Comparison of ENCODE assay signal across 8 cellular contexts in the genomic region with DNA sequence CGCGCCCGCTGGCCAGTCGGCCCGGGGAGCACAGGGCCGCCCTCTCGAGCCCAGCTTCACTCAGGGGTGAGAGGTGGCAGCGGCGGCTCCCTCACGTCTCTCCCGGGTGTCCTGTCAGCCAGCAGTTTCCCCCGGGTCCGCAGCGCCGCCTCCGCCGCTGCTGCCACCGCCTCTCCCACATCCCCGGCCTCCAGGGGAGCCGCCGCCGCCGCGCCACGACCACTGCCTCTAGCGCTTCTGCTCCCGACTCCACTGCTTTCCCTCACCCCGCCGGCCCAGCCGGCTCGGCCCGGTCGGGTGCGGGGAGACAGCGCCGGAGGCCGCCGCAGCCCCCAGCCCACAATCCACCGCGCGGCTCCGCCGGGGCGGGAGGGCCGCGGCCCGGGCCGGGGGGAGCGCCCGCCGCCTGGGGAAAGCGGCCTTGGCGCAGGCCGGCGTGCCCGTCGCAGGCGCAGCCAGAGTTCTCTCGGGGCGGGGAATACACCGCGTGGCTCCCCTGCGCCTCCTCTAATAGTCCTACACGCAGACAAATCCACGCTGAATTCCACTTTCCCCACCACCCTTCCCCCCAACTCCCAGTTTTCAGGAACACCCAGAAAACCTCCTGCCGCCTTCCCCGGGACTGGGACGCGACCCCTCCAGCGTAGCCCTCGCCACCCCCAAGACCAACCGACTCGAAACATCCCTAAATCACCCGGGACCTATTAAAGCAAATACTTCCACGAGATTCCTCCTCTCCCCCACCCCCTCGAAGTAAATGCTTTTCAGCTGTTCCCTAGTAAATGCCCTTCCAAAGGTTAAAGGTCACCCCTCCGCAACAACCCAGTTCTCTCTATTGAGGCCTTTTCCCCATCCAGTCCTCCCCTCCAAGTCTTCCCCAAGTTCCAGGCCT. TPM values are rescaled to one million over a fixed set of nuclear protein-coding genes. Genes with fewer than 3 reads are reported as not detected.
DNase-seq lines count a peak whose midpoint lies in the region; ATAC-seq, FAIRE-seq and TF ChIP-seq lines count a peak whose summit lies in the region.

A gene with protein sequence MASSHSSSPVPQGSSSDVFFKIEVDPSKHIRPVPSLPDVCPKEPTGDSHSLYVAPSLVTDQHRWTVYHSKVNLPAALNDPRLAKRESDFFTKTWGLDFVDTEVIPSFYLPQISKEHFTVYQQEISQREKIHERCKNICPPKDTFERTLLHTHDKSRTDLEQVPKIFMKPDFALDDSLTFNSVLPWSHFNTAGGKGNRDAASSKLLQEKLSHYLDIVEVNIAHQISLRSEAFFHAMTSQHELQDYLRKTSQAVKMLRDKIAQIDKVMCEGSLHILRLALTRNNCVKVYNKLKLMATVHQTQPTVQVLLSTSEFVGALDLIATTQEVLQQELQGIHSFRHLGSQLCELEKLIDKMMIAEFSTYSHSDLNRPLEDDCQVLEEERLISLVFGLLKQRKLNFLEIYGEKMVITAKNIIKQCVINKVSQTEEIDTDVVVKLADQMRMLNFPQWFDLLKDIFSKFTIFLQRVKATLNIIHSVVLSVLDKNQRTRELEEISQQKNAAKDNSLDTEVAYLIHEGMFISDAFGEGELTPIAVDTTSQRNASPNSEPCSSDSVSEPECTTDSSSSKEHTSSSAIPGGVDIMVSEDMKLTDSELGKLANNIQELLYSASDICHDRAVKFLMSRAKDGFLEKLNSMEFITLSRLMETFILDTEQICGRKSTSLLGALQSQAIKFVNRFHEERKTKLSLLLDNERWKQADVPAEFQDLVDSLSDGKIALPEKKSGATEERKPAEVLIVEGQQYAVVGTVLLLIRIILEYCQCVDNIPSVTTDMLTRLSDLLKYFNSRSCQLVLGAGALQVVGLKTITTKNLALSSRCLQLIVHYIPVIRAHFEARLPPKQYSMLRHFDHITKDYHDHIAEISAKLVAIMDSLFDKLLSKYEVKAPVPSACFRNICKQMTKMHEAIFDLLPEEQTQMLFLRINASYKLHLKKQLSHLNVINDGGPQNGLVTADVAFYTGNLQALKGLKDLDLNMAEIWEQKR (minus strand): TSS at position 346 of the 892 bp plus-strand sequence. CDS start 35,429 bp downstream, outside the sequence.

- no peak for FAIRE-seq in endothelial cell of umbilical vein (lab: Jason Lieb, UNC)

- H3K27me3 ChIP-seq in A673 (replicated peaks; ENCODE audit: insufficient read depth, low read depth, low read length, poor library complexity) = no peaks in the 10 kb centered on the region
- no peaks in the 10 kb centered on the region for H3K27me3 ChIP-seq in endothelial cell of umbilical vein (ENCODE audit: control insufficient read depth in 2 of 2, insufficient read depth in 2 of 2, low read length in 2 of 2)
- no peaks in the 10 kb centered on the region for H3K27me3 ChIP-seq in mononuclear cell (ENCODE audit: insufficient read depth, low read length)

- CTCF ChIA-PET in A673 (lab: Charles Lee) = interaction anchor here (0.6 kb wide), 1 partner anchor 399 kb away, joined by 4 read pairs; no protein-coding TSS in a partner anchor
- CTCF ChIA-PET in endothelial cell of umbilical vein (lab: Charles Lee) = interaction anchor here (0.7 to 1.0 kb wide), 2 partner anchors 9 to 15 kb away, joined by 3 read pairs; no protein-coding TSS in a partner anchor

- H3K9ac ChIP-seq in endothelial cell of umbilical vein (replicated peaks; ENCODE audit: extremely low read depth, insufficient read depth, low read length) = peak within 1 kb of the TSS; percentile 93

- H3K4me3 ChIP-seq in A673 (ENCODE audit: low read depth, low read length, poor library complexity, severe bottlenecking) (peak within 1 kb of the TSS; percentile 64), endothelial cell of umbilical vein (replicated peaks in 1 of 3; ENCODE audit: insufficient read depth in 1 of 3, low read depth in 1 of 3, low read length in 3 of 3) (peak within 1 kb of the TSS; percentile 67 to 92 (median 90)), mononuclear cell (ENCODE audit: low read length) (peak within 1 kb of the TSS; percentile 86)

- H3K27ac ChIP-seq in A673 (ENCODE audit: low read depth, low read length, poor library complexity, severe bottlenecking) = peak within 1 kb of the TSS; percentile 85
- H3K27ac ChIP-seq in endothelial cell of umbilical vein (ENCODE audit: insufficient read depth, low read depth, low read length) = peak within 1 kb of the TSS; percentile 63

- POLR2A ChIA-PET in A673 (lab: Charles Lee; ENCODE audit: low non-redundant PET) (no interaction called here), endothelial cell of umbilical vein (lab: Charles Lee) (interaction anchor here (0.6 kb wide), 2 partner anchors 11 to 124 kb away, joined by 3 to 5 read pairs; no protein-coding TSS in a partner anchor)

- H3K79me2 ChIP-seq in endothelial cell of umbilical vein (ENCODE audit: control insufficient read depth, insufficient read depth, low read length) = peaks cover 42% of the 10 kb centered on the region

- no peaks in the 10 kb centered on the region for H3K9me3 ChIP-seq in A673 (ENCODE audit: low read depth, low read length, poor library complexity, severe bottlenecking)
- no peaks in the 10 kb centered on the region for H3K9me3 ChIP-seq in endothelial cell of umbilical vein (replicated peaks; ENCODE audit: control insufficient read depth, insufficient read depth, low read length)
- no peaks in the 10 kb centered on the region for H3K9me3 ChIP-seq in mononuclear cell (ENCODE audit: low read depth, low read length)

- peak within 1 kb of the TSS; percentile 84 for H2AFZ ChIP-seq in endothelial cell of umbilical vein (ENCODE audit: low read depth, low read length)

- intact Hi-C loops in A673 (cut with micrococcal nuclease; ENCODE audit: unreplicated experiment) = no loop called here
- intact Hi-C loops in endothelial cell of umbilical vein (cut with micrococcal nuclease) = loop anchor here (2.0 to 10.0 kb wide), 2 partner anchors 45 to 325 kb away; no protein-coding TSS in a partner anchor

- DNase-seq in A673 (ENCODE audit: low spot score) (peak; percentile 72), NCI-H82 (lab: John Stamatoyannopoulos, UW) (peak; percentile 75), endothelial cell of umbilical vein (ENCODE audit: low read depth, low spot score) (peak; percentile 56)
- peak; percentile 83 for DNase-seq in activated CD8-positive, alpha-beta memory T cell treated with anti-CD3 and anti-CD28 coated beads, Interleukin-2, amount 50 U/mL, for 48 hours
- DNase-seq in stimulated activated CD8-positive, alpha-beta memory T cell treated with anti-CD3 and anti-CD28 coated beads, Interleukin-2, amount 100 ng/mL, for 1 hour (ENCODE audit: low read depth in 2 of 2) = peak; percentile 14 to 41

- dilution Hi-C loops in endothelial cell of umbilical vein (cut with MboI; ENCODE audit: extremely low pct_ligation_motif_present, low sequenced_read_pairs) = no loop called here

- H3K4me2 ChIP-seq in endothelial cell of umbilical vein (ENCODE audit: insufficient read depth, low read length) = peak within 1 kb of the TSS; percentile 79

- no peaks in the 10 kb centered on the region for H3K9me1 ChIP-seq in endothelial cell of umbilical vein (replicated peaks; ENCODE audit: control insufficient read depth, extremely low read depth, insufficient read depth, low read length)

- H3K36me3 ChIP-seq in A673 (ENCODE audit: insufficient read depth, low read length, poor library complexity, severe bottlenecking) (no peaks in the 10 kb centered on the region), endothelial cell of umbilical vein (ENCODE audit: control insufficient read depth in 2 of 2, extremely low read depth in 1 of 2, insufficient read depth in 2 of 2, low read length in 2 of 2) (no peaks in the 10 kb centered on the region)

- ATAC-seq in GM18511 (IDR thresholded peaks at IDR 0.05; ENCODE audit: unreplicated experiment) = peak; percentile 77
- peak; percentile 68 for ATAC-seq in HG03025 (IDR thresholded peaks at IDR 0.05; ENCODE audit: low FRiP score, unreplicated experiment)

- no peaks in the 10 kb centered on the region for H4K20me1 ChIP-seq in endothelial cell of umbilical vein (replicated peaks; ENCODE audit: control insufficient read depth, extremely low read depth, insufficient read depth, low read length)

- peak; percentile 47 for TF ChIP-seq POLR2A in endothelial cell of umbilical vein (IDR thresholded peaks at IDR 0.05; ENCODE audit: low read depth, low read length)

- TF ChIP-seq CTCF in A673 (conservative IDR thresholded peaks at IDR 0.05; ENCODE audit: low read depth, low read length) (0 out of 2 replicates have a peak, but pooled peaks have one; percentile 10), endothelial cell of umbilical vein (IDR thresholded peaks at IDR 0.05; ENCODE audit: extremely low read depth in 1 of 2, insufficient read depth in 1 of 2, low read depth in 1 of 2, low read length in 2 of 2) (no peak)

- BruUV-seq in A673 (replicated peaks; lab: Mats Ljungman, UMichigan) = no TSS peak
- BruUV-seq in endothelial cell of umbilical vein (replicated peaks; lab: Mats Ljungman, UMichigan) = TSS peak; percentile 54

- H3K4me1 ChIP-seq in A673 (ENCODE audit: insufficient read depth, low read length, poor library complexity, severe bottlenecking) (peaks cover 14% of the 10 kb centered on the region), endothelial cell of umbilical vein (ENCODE audit: control insufficient read depth, extremely low read depth, insufficient read depth, low read length) (peaks cover 22% of the 10 kb centered on the region), mononuclear cell (ENCODE audit: insufficient read depth, low read length) (peaks cover 35% of the 10 kb centered on the region)

TF ChIP-seq in endothelial cell of umbilical vein, 7 proteins besides CTCF, POLR2A, EP300 and RAD21:
- no peak for TF ChIP-seq JUN (IDR thresholded peaks at IDR 0.05; ENCODE audit: borderline replicate concordance, insufficient read depth, insufficient read length, low read depth)
- no peak for TF ChIP-seq FOS (IDR thresholded peaks at IDR 0.05; ENCODE audit: borderline replicate concordance, insufficient read depth, low read length)
- TF ChIP-seq POLR2AphosphoS5 (IDR thresholded peaks at IDR 0.05; ENCODE audit: insufficient read depth, low read depth, low read length) = peak; percentile 26

RNA-seq across cellular contexts. Expression of the gene that starts here (rescaled TPM):
- total RNA-seq in A673 (2021) (19.1 and 20.6 TPM in 2 replicates), endothelial cell of umbilical vein (17.6 and 17.7 TPM in 2 replicates), mononuclear cell (13.4 TPM)
- 4.3 and 6.3 TPM in 2 replicates for polyA plus RNA-seq in endothelial cell of umbilical vein
- 7.6 and 8.4 TPM in 2 replicates for polyA plus RNA-seq in endothelial cell of umbilical vein (2011; cell fraction: cytosol; rRNA removed)
- 18.5 and 25.0 TPM in 2 replicates for polyA plus RNA-seq in endothelial cell of umbilical vein (2011; cell fraction: nucleus; rRNA removed)
- polyA plus RNA-seq in endothelial cell of umbilical vein (2012) = 15.3 and 19.5 TPM in 2 replicates
- polyA minus RNA-seq in endothelial cell of umbilical vein = 11.4 and 12.0 TPM in 2 replicates
- 7.1 TPM for polyA minus RNA-seq in endothelial cell of umbilical vein (2011; cell fraction: cytosol; rRNA and poly(A)+ RNA removed)
- 20.0 and 28.6 TPM in 2 replicates for polyA minus RNA-seq in endothelial cell of umbilical vein (2011; cell fraction: nucleus; rRNA and poly(A)+ RNA removed)

Comparison
In these comparisons a context has a peak if more than half of its experiments do, and no peak if none do; other contexts are left out.
1. Peak in every context shown above with its lines: DNase-seq, ATAC-seq, H3K4me3 ChIP-seq and H3K27ac ChIP-seq.
2. DNase-seq: peak in every context shown above with its lines; median percentile 83 in activated CD8-positive, alpha-beta memory T cell treated with anti-CD3 and anti-CD28 coated beads, Interleukin-2, amount 50 U/mL, for 48 hours; 75 in NCI-H82; 72 in A673; 56 in endothelial cell of umbilical vein; 28 in stimulated activated CD8-positive, alpha-beta memory T cell treated with anti-CD3 and anti-CD28 coated beads, Interleukin-2, amount 100 ng/mL, for 1 hour.